In the genomic region with DNA sequence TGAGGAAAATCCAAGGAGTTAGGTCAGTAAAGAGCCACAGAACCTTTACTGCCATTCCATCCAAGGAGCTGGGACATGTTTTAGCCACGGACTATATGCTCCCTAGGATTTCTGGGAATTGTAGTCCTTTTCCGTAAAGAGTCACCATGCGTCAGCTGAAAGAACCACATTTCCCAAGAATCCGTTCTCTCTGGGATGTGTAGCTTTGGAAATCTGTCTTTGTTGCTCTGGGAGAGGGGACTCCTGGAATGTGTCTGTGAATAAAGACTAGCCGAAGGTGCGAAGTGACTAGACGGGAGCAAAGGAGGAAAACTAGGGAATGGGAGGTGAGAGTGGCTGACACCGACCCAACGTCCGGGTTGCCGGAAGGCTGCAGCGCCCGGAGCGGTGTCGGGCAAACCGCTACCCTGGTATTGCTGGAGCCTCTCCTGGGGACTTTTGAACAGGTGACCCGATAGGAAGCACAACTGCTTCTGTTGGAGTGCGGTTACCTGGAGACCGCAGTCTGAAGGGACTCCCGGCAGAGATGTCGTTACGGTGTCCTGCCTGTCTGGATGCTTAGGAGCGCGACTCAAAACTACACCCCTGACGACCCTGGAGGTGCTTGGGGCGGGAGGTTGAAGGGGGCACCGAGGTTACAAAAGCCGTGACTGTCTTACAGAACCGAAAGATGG, we compare ENCODE assay signal across 8 cellular contexts. TPM values are rescaled to one million over a fixed set of nuclear protein-coding genes. Genes with fewer than 3 reads are reported as not detected.
DNase-seq lines count a peak whose midpoint lies in the region; ATAC-seq and TF ChIP-seq lines count a peak whose summit lies in the region.

A gene with protein sequence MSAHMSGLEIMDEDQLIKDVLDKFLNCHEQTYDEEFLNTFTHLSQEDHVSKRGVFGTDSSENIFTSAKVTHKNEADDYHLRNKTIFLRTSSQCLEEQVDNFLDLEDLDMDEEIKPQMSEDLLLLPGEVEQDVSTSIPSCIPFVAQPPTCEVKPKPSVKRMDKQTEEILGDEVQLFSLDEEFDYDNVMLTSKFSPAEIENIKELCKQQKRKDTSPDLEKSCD (plus strand): TSS at position 187 of the 674 bp plus-strand sequence. CDS start 15,602 bp downstream, outside the sequence.

- TF ChIP-seq CTCF in PC-3 (conservative IDR thresholded peaks at IDR 0.05; ENCODE audit: low read depth, low read length) = no peak
- no peak for TF ChIP-seq CTCF in glutamatergic neuron (IDR thresholded peaks at IDR 0.05; ENCODE audit: partially characterized antibody, unreplicated experiment)
- TF ChIP-seq CTCF in neural progenitor cell (IDR thresholded peaks at IDR 0.05) = no peak
- peak in 1 of 4 experiments; percentile 23 for TF ChIP-seq CTCF in uterus (IDR thresholded peaks at IDR 0.05)

- POLR2A ChIA-PET in PC-3 (lab: Charles Lee; ENCODE audit: unreplicated experiment) = no interaction called here

- H4K20me1 ChIP-seq in PC-3 (ENCODE audit: low read length) = no peaks in the 10 kb centered on the region
- no peaks in the 10 kb centered on the region for H4K20me1 ChIP-seq in neural progenitor cell (ENCODE audit: low read depth)

- H3K9me3 Mint-ChIP-seq in activated naive CD8-positive, alpha-beta T cell treated with anti-CD3 and anti-CD28 coated beads, Interleukin-2, amount 50 U/mL, for 24 hours = no peaks in the 10 kb centered on the region
- no peaks in the 10 kb centered on the region for H3K9me3 Mint-ChIP-seq in glutamatergic neuron (ENCODE audit: unreplicated experiment)
- H3K9me3 Mint-ChIP-seq in neural progenitor cell = no peaks in the 10 kb centered on the region

- no peaks in the 10 kb centered on the region for H3K36me3 ChIP-seq in PC-3 (ENCODE audit: low read depth, low read length)
- no peaks in the 10 kb centered on the region for H3K36me3 ChIP-seq in neural progenitor cell
- H3K36me3 ChIP-seq in uterus = no peaks in the 10 kb centered on the region

- no peaks in the 10 kb centered on the region for H3K4me1 ChIP-seq in PC-3 (ENCODE audit: insufficient read depth, low read length)
- H3K4me1 ChIP-seq in neural progenitor cell = peaks cover 9% of the 10 kb centered on the region
- H3K4me1 ChIP-seq in uterus = no peaks in the 10 kb centered on the region

- H3K27ac Mint-ChIP-seq in activated naive CD8-positive, alpha-beta T cell treated with anti-CD3 and anti-CD28 coated beads, Interleukin-2, amount 50 U/mL, for 24 hours = no peak within 1 kb of the TSS
- H3K27ac Mint-ChIP-seq in glutamatergic neuron (ENCODE audit: unreplicated experiment) = peak within 1 kb of the TSS; percentile 78
- peak within 1 kb of the TSS; percentile 94 for H3K27ac Mint-ChIP-seq in neural progenitor cell

- H3K9ac ChIP-seq in PC-3 (ENCODE audit: low read length) (peak within 1 kb of the TSS; percentile 45; the same call in 1 of the 2 replicates), neural progenitor cell (peak within 1 kb of the TSS; percentile 36)

- no peaks in the 10 kb centered on the region for H3K9me3 ChIP-seq in PC-3 (ENCODE audit: low read length)
- no peaks in the 10 kb centered on the region for H3K9me3 ChIP-seq in neural progenitor cell (ENCODE audit: low read depth)
- H3K9me3 ChIP-seq in uterus = no peaks in the 10 kb centered on the region

- H3K4me2 ChIP-seq in PC-3 (ENCODE audit: low read length) (peak within 1 kb of the TSS; percentile 78), neural progenitor cell (peak within 1 kb of the TSS; percentile 97)

- TSS peak; percentile 76 for BruUV-seq in PC-3 (replicated peaks; lab: Mats Ljungman, UMichigan)

- CTCF ChIA-PET in PC-3 (lab: Charles Lee) = no interaction called here

- peaks cover 39% of the 10 kb centered on the region for H3K27me3 Mint-ChIP-seq in activated naive CD8-positive, alpha-beta T cell treated with anti-CD3 and anti-CD28 coated beads, Interleukin-2, amount 50 U/mL, for 24 hours
- H3K27me3 Mint-ChIP-seq in glutamatergic neuron (ENCODE audit: unreplicated experiment) = no peaks in the 10 kb centered on the region
- peaks cover 4% of the 10 kb centered on the region for H3K27me3 Mint-ChIP-seq in neural progenitor cell (ENCODE audit: insufficient read depth, low read depth)

- TF ChIP-seq POLR2A in uterus (IDR thresholded peaks at IDR 0.05) = no peak

- H3K79me2 ChIP-seq in PC-3 (ENCODE audit: low read length) = no peaks in the 10 kb centered on the region
- H3K79me2 ChIP-seq in neural progenitor cell (ENCODE audit: low read depth) = peaks cover 10% of the 10 kb centered on the region

- peak within 1 kb of the TSS; percentile 92 for H3K4me3 Mint-ChIP-seq in activated naive CD8-positive, alpha-beta T cell treated with anti-CD3 and anti-CD28 coated beads, Interleukin-2, amount 50 U/mL, for 24 hours
- H3K4me3 Mint-ChIP-seq in glutamatergic neuron (ENCODE audit: unreplicated experiment) (peak within 1 kb of the TSS; percentile 99), neural progenitor cell (peak within 1 kb of the TSS; percentile 95)

- H3K4me1 Mint-ChIP-seq in activated naive CD8-positive, alpha-beta T cell treated with anti-CD3 and anti-CD28 coated beads, Interleukin-2, amount 50 U/mL, for 24 hours = peaks cover 6% of the 10 kb centered on the region
- H3K4me1 Mint-ChIP-seq in glutamatergic neuron (ENCODE audit: low read depth, unreplicated experiment) (no peaks in the 10 kb centered on the region), neural progenitor cell (peaks cover 9% of the 10 kb centered on the region)

- H3K27ac ChIP-seq in PC-3 (ENCODE audit: low read length) (no peak within 1 kb of the TSS), neural progenitor cell (no peak within 1 kb of the TSS), uterus (peak within 1 kb of the TSS; percentile 59 to 72)

- intact Hi-C loops in PC-3 (cut with micrococcal nuclease) = loop anchor here (2.0 kb wide), 1 partner anchor 84 kb away; a partner anchor contains a TSS
- intact Hi-C loops in uterus (cut with DNase I; ENCODE audit: low total_unique reads) = no loop called here

- H3K27me3 ChIP-seq in PC-3 (ENCODE audit: low read length) (peaks cover 20% of the 10 kb centered on the region), neural progenitor cell (peaks cover 38% of the 10 kb centered on the region), uterus (peaks cover 0 to 6% of the 10 kb centered on the region in 2 donors)

- ATAC-seq in GM21515 (IDR thresholded peaks at IDR 0.05; ENCODE audit: unreplicated experiment) (peak; percentile 89), PC-3 (peak; percentile 99)
- peak; percentile 85 for ATAC-seq in activated naive CD8-positive, alpha-beta T cell treated with anti-CD3 and anti-CD28 coated beads, Interleukin-2, amount 50 U/mL, for 24 hours

- H3K9me2 ChIP-seq in PC-3 (replicated peaks; ENCODE audit: low read length) = no peaks in the 10 kb centered on the region

- H3F3A ChIP-seq in PC-3 (ENCODE audit: low read length, unreplicated experiment) (no peaks in the 10 kb centered on the region), neural progenitor cell (ENCODE audit: low read depth) (peaks cover 4% of the 10 kb centered on the region)

- H2AFZ ChIP-seq in PC-3 (ENCODE audit: low read length) (peak within 1 kb of the TSS; percentile 92), neural progenitor cell (replicated peaks) (peak within 1 kb of the TSS; percentile 96)

- H3K4me3 ChIP-seq in PC-3 (ENCODE audit: low read length) (peak within 1 kb of the TSS; percentile 75), neural progenitor cell (peak within 1 kb of the TSS; percentile 71), uterus (peak within 1 kb of the TSS; percentile 62 to 90)

- H3K36me3 Mint-ChIP-seq in activated naive CD8-positive, alpha-beta T cell treated with anti-CD3 and anti-CD28 coated beads, Interleukin-2, amount 50 U/mL, for 24 hours (ENCODE audit: low read depth) = no peaks in the 10 kb centered on the region
- H3K36me3 Mint-ChIP-seq in glutamatergic neuron (ENCODE audit: unreplicated experiment) = no peaks in the 10 kb centered on the region
- H3K36me3 Mint-ChIP-seq in neural progenitor cell = no peaks in the 10 kb centered on the region

- DNase-seq in COR-L47 (lab: John Stamatoyannopoulos, UW) (peak; percentile 67), HuH-7.5 (ENCODE audit: low spot score) (peak; percentile 52), PC-3 (peak; percentile 92), glutamatergic neuron (peak; percentile 22), neural progenitor cell (ENCODE audit: low spot score) (peak; percentile 92), uterus (peak; percentile 23 to 64)
- DNase-seq in activated naive CD8-positive, alpha-beta T cell treated with anti-CD3 and anti-CD28 coated beads, Interleukin-2, amount 50 U/mL, for 24 hours = peak; percentile 21

RNA-seq across cellular contexts. Expression of the gene that starts here (rescaled TPM):
- total RNA-seq in PC-3 (2014; rRNA removed) (12.9 and 17.6 TPM in 2 replicates), glutamatergic neuron (ENCODE audit: unreplicated experiment) (31.2 TPM), neural progenitor cell (ENCODE audit: low replicate concordance) (63.5 and 112 TPM in 2 replicates), uterus (10 to 100 TPM in 3 of 4 donors, 1 to 10 TPM in 1; 4.1 to 56.1 (median 17.4) TPM)

Comparison
In these comparisons a context has a peak if more than half of its experiments do, and no peak if none do; other contexts are left out.
1. DNase-seq: peak in every context shown above with its lines; median percentile 92 in PC-3; 92 in neural progenitor cell; 67 in COR-L47; 52 in HuH-7.5; 44 in uterus; 22 in glutamatergic neuron; 21 in activated naive CD8-positive, alpha-beta T cell treated with anti-CD3 and anti-CD28 coated beads, Interleukin-2, amount 50 U/mL, for 24 hours.
2. H3K27ac ChIP-seq: peak in uterus (2 of 2); none in PC-3 (single experiment) and neural progenitor cell (single experiment).
3. Peak in every context shown above with its lines, with median percentiles within 50 percentile points of each other: ATAC-seq, H3K4me3 ChIP-seq and H3K4me3 Mint-ChIP-seq.